In genomic region chr20:53829086-53829703, GRCh38 we compare ENCODE assay signal across 8 cellular contexts.
A peak's percentile ranks its signal among the peaks of the same experiment; 100 is the strongest.
DNase-seq lines count a peak whose midpoint lies in the region; ATAC-seq, FAIRE-seq and TF ChIP-seq lines count a peak whose summit lies in the region.

No MANE protein-coding gene starts in this region.

- TF ChIP-seq CTCF in Loucy (conservative IDR thresholded peaks at IDR 0.05; ENCODE audit: low read length) (no peak), GM12878 (IDR thresholded peaks at IDR 0.05 in 2 of 3, conservative IDR thresholded peaks at IDR 0.05 in 1 of 3; ENCODE audit: control insufficient read depth in 2 of 3, extremely low read depth in 1 of 3, insufficient read depth in 1 of 3, low read depth in 3 of 3, low read length in 3 of 3) (no peak)

- H3K9ac ChIP-seq in Loucy (ENCODE audit: low read depth, low read length, poor library complexity, severe bottlenecking) (peak overlapping the region; percentile 66), GM12878 (ENCODE audit: control insufficient read depth, insufficient read depth, low read length) (peak overlapping the region; percentile 75)

- DNase-seq in CD8-positive, alpha-beta memory T cell: no peak
- DNase-seq in GM12878 (ENCODE audit: low read depth, low spot score): no peak
- DNase-seq in stromal cell of bone marrow (ENCODE audit: low read depth): peak; percentile 96
- DNase-seq in NCI-H2171 treated with DMSO at 0.1 percent for 48 hours (lab: John Stamatoyannopoulos, UW): no peak
- no peak for DNase-seq in NCI-H510A (lab: John Stamatoyannopoulos, UW)

- peak overlapping the region; percentile 77 to 91 (median 85) for H3K4me3 Mint-ChIP-seq in CD8-positive, alpha-beta memory T cell

- no peaks in the 10 kb centered on the region for H3K9me2 ChIP-seq in Loucy (replicated peaks; ENCODE audit: low read depth, low read length)

- H2AFZ ChIP-seq in Loucy (ENCODE audit: low read length) (peak overlapping the region; percentile 76), GM12878 (ENCODE audit: control insufficient read depth, low read depth, low read length) (peak overlapping the region; percentile 71)

- peak overlapping the region; percentile 79 to 98 (median 96) for H3K27ac Mint-ChIP-seq in CD8-positive, alpha-beta memory T cell

- no peaks in the 10 kb centered on the region for H3K27me3 ChIP-seq in CD8-positive, alpha-beta memory T cell (ENCODE audit: insufficient read depth, low read length, poor library complexity, severe bottlenecking)
- no peaks in the 10 kb centered on the region for H3K27me3 ChIP-seq in Loucy (ENCODE audit: insufficient read depth, low read length, poor library complexity, severe bottlenecking)
- no peaks in the 10 kb centered on the region for H3K27me3 ChIP-seq in GM12878 (replicated peaks in 1 of 2; ENCODE audit: control insufficient read depth in 2 of 2, insufficient read depth in 2 of 2, low read length in 1 of 2)
- H3K27me3 ChIP-seq in layer of hippocampus (ENCODE audit: control insufficient read depth, insufficient read depth, low read length): no peaks in the 10 kb centered on the region

- in situ Hi-C loops in GM12878 (cut with MboI): no loop called here

- H3K79me2 ChIP-seq in Loucy (ENCODE audit: insufficient read depth, low read length) (no peaks in the 10 kb centered on the region), GM12878 (ENCODE audit: control insufficient read depth, insufficient read depth, low read length) (no peaks in the 10 kb centered on the region)

- no peak for TF ChIP-seq RAD21 in GM12878 (IDR thresholded peaks at IDR 0.05; ENCODE audit: insufficient read depth, low read depth, low read length)

- RAD21 ChIA-PET in GM12878 (lab: Charles Lee; ENCODE audit: unreplicated experiment): interaction anchor here (1.0 to 4.2 kb wide), 24 partner anchors 11 to 176 kb away, joined by 3 to 27 read pairs (median 6); no protein-coding TSS in a partner anchor

- no peaks in the 10 kb centered on the region for H3K36me3 ChIP-seq in CD8-positive, alpha-beta memory T cell (ENCODE audit: insufficient read depth, low read length)
- H3K36me3 ChIP-seq in Loucy (ENCODE audit: insufficient read depth, low read length): no peaks in the 10 kb centered on the region
- H3K36me3 ChIP-seq in GM12878 (ENCODE audit: control insufficient read depth in 2 of 2, insufficient read depth in 2 of 2, low read length in 1 of 2): no peaks in the 10 kb centered on the region

- peaks cover 0 to 4% (median 0%) of the 10 kb centered on the region in 3 donors for H3K36me3 Mint-ChIP-seq in CD8-positive, alpha-beta memory T cell

- peaks cover 6% of the 10 kb centered on the region; the same call in 1 of the 2 replicates for H3F3A ChIP-seq in Loucy (ENCODE audit: low read depth)

- SMC1A ChIA-PET in GM12878 (lab: Charles Lee; ENCODE audit: uncharacterized antibody, unreplicated experiment): interaction anchor here (0.7 to 5.8 kb wide), 21 partner anchors 11 to 207 kb away, joined by 3 to 49 read pairs (median 6); no protein-coding TSS in a partner anchor

- CTCF ChIA-PET in CD8-positive, alpha-beta memory T cell (lab: Charles Lee): no interaction called here
- CTCF ChIA-PET in GM12878 (lab: Yijun Ruan, JAX): interaction anchor here (0.6 to 1.4 kb wide), 5 partner anchors 11 to 171 kb away, joined by 3 to 4 read pairs (median 3); no protein-coding TSS in a partner anchor

- no peak for TF ChIP-seq EP300 in GM12878 (IDR thresholded peaks at IDR 0.05; ENCODE audit: borderline replicate concordance in 1 of 2, control insufficient read depth in 1 of 2, low read depth in 2 of 2, low read length in 2 of 2)

- BruUV-seq in GM12878 (replicated peaks; lab: Mats Ljungman, UMichigan): TSS peak; percentile 77

- no peaks in the 10 kb centered on the region for H3K9me3 ChIP-seq in CD8-positive, alpha-beta memory T cell (ENCODE audit: low read length)
- no peaks in the 10 kb centered on the region for H3K9me3 ChIP-seq in Loucy (ENCODE audit: insufficient read depth, low read depth, low read length)
- H3K9me3 ChIP-seq in GM12878 (replicated peaks; ENCODE audit: control insufficient read depth, insufficient read depth, low read length): no peaks in the 10 kb centered on the region; the same call in none of the 3 replicates

- H3K9me3 Mint-ChIP-seq in CD8-positive, alpha-beta memory T cell: peaks cover 0 to 2% (median 0%) of the 10 kb centered on the region in 5 donors

- peak overlapping the region; percentile 65 for H3K4me3 ChIP-seq in CD8-positive, alpha-beta memory T cell (ENCODE audit: low read length)
- H3K4me3 ChIP-seq in Loucy (ENCODE audit: low read length, poor library complexity, severe bottlenecking) (peak overlapping the region; percentile 63), GM12878 (peak overlapping the region; percentile 56)

- H3K4me2 ChIP-seq in Loucy (ENCODE audit: low read depth, low read length, poor library complexity, severe bottlenecking) (peak overlapping the region; percentile 81), GM12878 (ENCODE audit: control insufficient read depth, insufficient read depth) (peak overlapping the region; percentile 62)

- FAIRE-seq in GM12878 (lab: Jason Lieb, UNC): no peak

- peak; percentile 55 for ATAC-seq in GM12878
- ATAC-seq in HG02852 (IDR thresholded peaks at IDR 0.05; ENCODE audit: unreplicated experiment): no peak

- 0 out of 2 replicates have a peak, but pooled peaks have one; percentile 35 for TF ChIP-seq POLR2A in GM12878 (IDR thresholded peaks at IDR 0.05; ENCODE audit: low read depth, low read length)

- intact Hi-C loops in GM12878 (cut with micrococcal nuclease; ENCODE audit: unreplicated experiment): no loop called here

- H3K4me1 Mint-ChIP-seq in CD8-positive, alpha-beta memory T cell: peaks cover 49 to 74% (median 70%) of the 10 kb centered on the region in 3 donors

- peak overlapping the region; percentile 68 for H3K27ac ChIP-seq in CD8-positive, alpha-beta memory T cell (ENCODE audit: low read depth, low read length)
- peak overlapping the region; percentile 91 for H3K27ac ChIP-seq in GM12878 (ENCODE audit: control insufficient read depth, insufficient read depth)
- peak overlapping the region; percentile 43 for H3K27ac ChIP-seq in layer of hippocampus (ENCODE audit: low read depth, low read length)

- no peaks in the 10 kb centered on the region for H3K27me3 Mint-ChIP-seq in CD8-positive, alpha-beta memory T cell

- WGBS in GM12878 (ENCODE audit: insufficient coverage, insufficient replicate concordance, low lambda C conversion rate, missing lambda C conversion rate): 10% methylated on average over 9 of the region's 9 CpGs

- H3K4me1 ChIP-seq in CD8-positive, alpha-beta memory T cell (ENCODE audit: insufficient read depth, low read length): peaks cover 43% of the 10 kb centered on the region
- H3K4me1 ChIP-seq in Loucy (ENCODE audit: insufficient read depth, low read length, poor library complexity, severe bottlenecking): peaks cover 55% of the 10 kb centered on the region
- peaks cover 42% of the 10 kb centered on the region for H3K4me1 ChIP-seq in GM12878 (ENCODE audit: control insufficient read depth, insufficient read depth, low read length)

- POLR2A ChIA-PET in CD8-positive, alpha-beta memory T cell (lab: Charles Lee): no interaction called here
- POLR2A ChIA-PET in GM12878 (lab: Charles Lee): interaction anchor here (0.6 to 2.4 kb wide), 10 partner anchors 11 to 247 kb away, joined by 3 to 14 read pairs (median 4); no protein-coding TSS in a partner anchor

- H4K20me1 ChIP-seq in Loucy (ENCODE audit: insufficient read depth, low read length, poor library complexity, severe bottlenecking): no peaks in the 10 kb centered on the region
- H4K20me1 ChIP-seq in GM12878 (ENCODE audit: control insufficient read depth, insufficient read depth): no peaks in the 10 kb centered on the region

TF ChIP-seq in GM12878, 131 proteins besides CTCF, POLR2A, EP300 and RAD21 (continues in another document):
- TF ChIP-seq NFIC (IDR thresholded peaks at IDR 0.05; ENCODE audit: low read depth, low read length): peak; percentile 55; the same call in 1 of the 2 replicates
- 0 out of 2 replicates have a peak, but pooled peaks have one; percentile 16 for TF ChIP-seq CBFB (IDR thresholded peaks at IDR 0.05; ENCODE audit: low read depth)
- TF ChIP-seq MTA2 (IDR thresholded peaks at IDR 0.05; ENCODE audit: low read depth): peak; percentile 27; the same call in 1 of the 2 replicates
- no peak for TF ChIP-seq HCFC1 (IDR thresholded peaks at IDR 0.05; ENCODE audit: low read length)
- TF ChIP-seq RUNX3 (IDR thresholded peaks at IDR 0.05; ENCODE audit: low read length): no peak
- no peak for TF ChIP-seq FOXM1 (IDR thresholded peaks at IDR 0.05; ENCODE audit: low read depth, low read length)
- TF ChIP-seq IKZF2 (IDR thresholded peaks at IDR 0.05): peak; percentile 27 to 44; a peak in 2 of 4 replicates
- peak; percentile 27; the same call in 1 of the 2 replicates for TF ChIP-seq NFXL1 (IDR thresholded peaks at IDR 0.05; ENCODE audit: borderline replicate concordance)
- no peak for TF ChIP-seq PAX8 (IDR thresholded peaks at IDR 0.05)
- no peak for TF ChIP-seq SMAD5 (IDR thresholded peaks at IDR 0.05; ENCODE audit: low read depth)
- no peak for TF ChIP-seq ESRRA (IDR thresholded peaks at IDR 0.05; ENCODE audit: low read length)
- TF ChIP-seq SUPT20H (IDR thresholded peaks at IDR 0.05; ENCODE audit: borderline replicate concordance, control insufficient read depth, low read depth, low read length): no peak
- TF ChIP-seq MTA3 (IDR thresholded peaks at IDR 0.05; ENCODE audit: borderline replicate concordance, low read length): no peak
- no peak for TF ChIP-seq CBX3 (IDR thresholded peaks at IDR 0.05; ENCODE audit: borderline replicate concordance, low read depth)
